16 cellular contexts compared by ENCODE assay signal in the genomic region with DNA sequence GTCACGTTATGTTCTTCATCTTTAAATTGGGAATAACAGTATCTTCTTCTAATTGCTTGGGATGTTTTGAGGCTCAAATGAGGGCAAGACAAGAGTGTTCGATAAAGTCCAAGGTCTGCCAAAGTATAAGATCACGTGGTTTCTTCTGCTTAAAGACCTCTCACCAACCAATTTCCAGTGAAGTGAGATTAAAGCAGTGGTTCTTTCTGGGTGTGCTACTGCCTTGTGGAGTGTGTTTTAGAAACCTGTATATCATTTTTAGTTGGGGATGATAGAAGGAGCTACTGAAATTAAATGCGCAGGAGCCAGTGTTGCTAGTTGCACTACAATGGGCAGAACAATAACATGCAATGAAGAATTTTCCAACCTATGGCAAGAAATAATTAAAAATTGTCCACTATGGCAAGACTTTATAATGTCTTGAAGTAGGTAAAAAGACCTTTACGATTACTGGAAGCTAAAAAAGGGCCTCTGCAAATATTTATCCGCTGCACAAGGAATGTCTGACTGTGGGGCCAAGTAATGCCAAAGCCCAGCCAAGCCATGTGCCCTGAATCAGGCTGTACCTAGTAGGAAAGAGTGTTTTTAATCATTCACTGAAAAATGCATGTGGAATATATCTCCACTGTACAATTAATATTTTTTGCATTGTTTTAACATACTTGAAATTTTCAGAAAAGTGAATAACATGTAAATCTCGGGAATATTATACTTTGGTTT.
"Had no signal": no experiment of that assay in that cellular context is flagged by ENCODE, and none has a peak within 500 bp of the region (broad histone marks: within the 10 kb centered on the region; RNA-seq: fewer than 3 reads in every experiment).

No MANE protein-coding gene starts in this region.

- H3K27me3 ChIP-seq: adrenal gland, neural progenitor cell, suprapubic skin, upper lobe of right lung had no signal

- FAIRE-seq: keratinocyte had no signal

- H3K4me1 ChIP-seq: adrenal gland, neural progenitor cell, suprapubic skin, upper lobe of right lung had no signal

- H3K36me3 ChIP-seq: adrenal gland, neural progenitor cell, suprapubic skin, upper lobe of right lung had no signal

- H3K4me3 ChIP-seq: neural progenitor cell, suprapubic skin, upper lobe of right lung had no signal

- ATAC-seq: activated naive CD4-positive, alpha-beta T cell treated with anti-CD3 and anti-CD28 coated beads, Interleukin-2, amount 50 U/mL, for 72 hours; effector memory CD8-positive, alpha-beta T cell; left lobe of liver; upper lobe of right lung had no signal

- H3K9ac ChIP-seq: neural progenitor cell had no signal

- H3K9me3 ChIP-seq: adrenal gland, suprapubic skin, upper lobe of right lung had no signal

- H3K4me3 Mint-ChIP-seq: activated B cell treated with CpG ODN at 0.5 μM for 24 hours; activated CD4-positive, alpha-beta memory T cell treated with anti-CD3 and anti-CD28 coated beads for 36 hours; activated T-helper 1 cell treated with anti-CD3 and anti-CD28 coated beads, Interleukin-12 subunit alpha, Interleukin-12 subunit beta, Interleukin-2, Interleukin-4 antibody, amounts not matched to agents 30 ng/mL and 10 ng/mL and 1 ng/mL, durations not matched to agents 14 hours and 24 hours and 36 hours; effector memory CD8-positive, alpha-beta T cell; neural progenitor cell; stimulated activated naive CD8-positive, alpha-beta T cell treated with anti-CD3 and anti-CD28 coated beads, Interleukin-15, Interleukin-2, amounts not matched to agents 100 ng/mL and 50 ng/mL, for 24 hours had no signal

- H3K27me3 Mint-ChIP-seq: activated B cell treated with CpG ODN at 0.5 μM for 24 hours; activated CD4-positive, alpha-beta memory T cell treated with anti-CD3 and anti-CD28 coated beads for 36 hours; effector memory CD8-positive, alpha-beta T cell; stimulated activated naive CD8-positive, alpha-beta T cell treated with anti-CD3 and anti-CD28 coated beads, Interleukin-15, Interleukin-2, amounts not matched to agents 100 ng/mL and 50 ng/mL, for 24 hours had no signal

- H3K27ac ChIP-seq: adrenal gland, neural progenitor cell, suprapubic skin, upper lobe of right lung had no signal

- H3K4me1 Mint-ChIP-seq: activated B cell treated with CpG ODN at 0.5 μM for 24 hours had no signal

- DNase-seq: activated B cell treated with CpG ODN at 0.5 μM for 24 hours; activated CD4-positive, alpha-beta memory T cell treated with anti-CD3 and anti-CD28 coated beads for 36 hours; activated CD4-positive, alpha-beta T cell treated with anti-CD3 and anti-CD28 coated beads for 4 hours; activated gamma-delta T cell treated with Interleukin-2 at 50 U/mL for 16 hours; activated T-cell treated with anti-CD3 and anti-CD28 coated beads for 4 hours; effector memory CD8-positive, alpha-beta T cell; midbrain; upper lobe of right lung had no signal

- H3K27ac Mint-ChIP-seq: activated B cell treated with CpG ODN at 0.5 μM for 24 hours; activated CD4-positive, alpha-beta memory T cell treated with anti-CD3 and anti-CD28 coated beads for 36 hours; activated naive CD4-positive, alpha-beta T cell treated with anti-CD3 and anti-CD28 coated beads, Interleukin-2, amount 50 U/mL, for 72 hours; activated T-helper 1 cell treated with anti-CD3 and anti-CD28 coated beads, Interleukin-12 subunit alpha, Interleukin-12 subunit beta, Interleukin-2, Interleukin-4 antibody, amounts not matched to agents 30 ng/mL and 10 ng/mL and 1 ng/mL, durations not matched to agents 14 hours and 24 hours and 36 hours; effector memory CD8-positive, alpha-beta T cell; neural progenitor cell; stimulated activated naive CD8-positive, alpha-beta T cell treated with anti-CD3 and anti-CD28 coated beads, Interleukin-15, Interleukin-2, amounts not matched to agents 100 ng/mL and 50 ng/mL, for 24 hours had no signal

- H3K36me3 Mint-ChIP-seq: activated CD4-positive, alpha-beta memory T cell treated with anti-CD3 and anti-CD28 coated beads for 36 hours; neural progenitor cell had no signal
